In the genomic region with DNA sequence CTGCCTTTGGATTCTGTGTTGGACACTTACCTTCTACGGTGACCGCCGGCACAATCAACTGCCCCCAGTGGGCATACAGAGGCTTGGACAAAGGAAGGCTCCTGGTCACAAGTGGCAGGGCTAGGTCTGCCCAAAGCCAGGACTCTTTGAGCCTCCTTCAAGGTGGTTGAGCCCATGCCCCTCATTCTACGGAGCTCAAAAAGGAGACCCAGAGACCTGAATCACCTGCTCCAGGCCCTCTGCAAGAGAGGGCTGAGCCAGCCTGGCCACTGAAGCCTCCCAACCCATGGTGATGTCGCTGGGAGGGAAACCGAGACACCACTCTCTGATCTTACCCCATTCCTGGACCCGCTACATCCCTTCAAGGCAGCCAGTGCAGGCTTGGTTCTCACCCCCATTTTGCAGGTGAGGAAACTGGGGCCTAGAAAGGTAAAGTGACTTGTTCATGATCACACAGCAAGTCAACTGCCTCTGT, we compare ENCODE assay signal across 26 cellular contexts.
"Had no signal": no experiment of that assay in that cellular context is flagged by ENCODE, and none has a peak within 500 bp of the region (broad histone marks: within the 10 kb centered on the region; RNA-seq: fewer than 3 reads in every experiment).

No MANE protein-coding gene starts in this region.

- H3K36me3 ChIP-seq: breast epithelium, gastrocnemius medialis, pancreas, prostate gland, transverse colon, uterus, WERI-Rb-1 had no signal

- H3K9me3 ChIP-seq: breast epithelium, gastrocnemius medialis, pancreas, prostate gland, transverse colon, uterus had no signal

- H3K4me3 Mint-ChIP-seq: activated T-cell treated with anti-CD3 and anti-CD28 coated beads, Interleukin-2, amount 50 U/mL, for 4 hours; central memory CD8-positive, alpha-beta T cell; mesothelial cell of epicardium; naive B cell; nephron progenitor cell; T-helper 17 cell had no signal

- H3K4me1 ChIP-seq: breast epithelium, gastrocnemius medialis, pancreas, prostate gland, transverse colon, uterus had no signal

- DNase-seq: activated CD4-positive, alpha-beta T cell treated with anti-CD3 and anti-CD28 coated beads for 48 hours; activated naive CD4-positive, alpha-beta T cell; activated T-cell treated with anti-CD3 and anti-CD28 coated beads, Interleukin-2, amount 50 U/mL, for 4 hours; dermis blood vessel endothelial cell; effector CD8-positive, alpha-beta T cell; gastrocnemius medialis; hippocampal formation; left colon; naive B cell; nephron progenitor cell; retina; stimulated activated naive CD4-positive, alpha-beta T cell treated with Interleukin-2 at 50 U/mL for 16 hours; SW 1271; T-helper 17 cell; T1000; transverse colon; uterus; WERI-Rb-1 had no signal

- ATAC-seq: activated CD4-positive, CD25-positive, alpha-beta regulatory T cell treated with anti-CD3 and anti-CD28 coated beads, Interleukin-2, amount 50 U/mL, for 24 hours; activated naive CD4-positive, alpha-beta T cell treated with anti-CD3 and anti-CD28 coated beads, Interleukin-2, amount 50 U/mL, for 72 hours; activated T-cell treated with anti-CD3 and anti-CD28 coated beads, Interleukin-2, amount 50 U/mL, for 4 hours; gastrocnemius medialis; left colon; pancreas; T-helper 17 cell had no signal

- H3K36me3 Mint-ChIP-seq: activated naive CD4-positive, alpha-beta T cell treated with anti-CD3 and anti-CD28 coated beads, Interleukin-2, amount 50 U/mL, for 72 hours; mesothelial cell of epicardium; naive B cell had no signal

- H3K27ac ChIP-seq: gastrocnemius medialis, pancreas, prostate gland, transverse colon, uterus, WERI-Rb-1 had no signal

- H3K4me1 Mint-ChIP-seq: central memory CD8-positive, alpha-beta T cell; mesothelial cell of epicardium; naive B cell had no signal

- H3K9me3 Mint-ChIP-seq: activated naive CD4-positive, alpha-beta T cell treated with anti-CD3 and anti-CD28 coated beads, Interleukin-2, amount 50 U/mL, for 72 hours; activated T-cell treated with anti-CD3 and anti-CD28 coated beads, Interleukin-2, amount 50 U/mL, for 4 hours; central memory CD8-positive, alpha-beta T cell; mesothelial cell of epicardium; naive B cell; nephron progenitor cell had no signal

- H3K27ac Mint-ChIP-seq: activated naive CD4-positive, alpha-beta T cell treated with anti-CD3 and anti-CD28 coated beads, Interleukin-2, amount 50 U/mL, for 72 hours; mesothelial cell of epicardium; naive B cell; nephron progenitor cell; T-helper 17 cell had no signal

- H3K27me3 ChIP-seq: breast epithelium, pancreas, transverse colon, uterus had no signal

- H3K4me3 ChIP-seq: breast epithelium, gastrocnemius medialis, pancreas, prostate gland, transverse colon, uterus had no signal

- FAIRE-seq: kidney, pancreas had no signal
